32 cellular contexts compared by ENCODE assay signal in the genomic region with DNA sequence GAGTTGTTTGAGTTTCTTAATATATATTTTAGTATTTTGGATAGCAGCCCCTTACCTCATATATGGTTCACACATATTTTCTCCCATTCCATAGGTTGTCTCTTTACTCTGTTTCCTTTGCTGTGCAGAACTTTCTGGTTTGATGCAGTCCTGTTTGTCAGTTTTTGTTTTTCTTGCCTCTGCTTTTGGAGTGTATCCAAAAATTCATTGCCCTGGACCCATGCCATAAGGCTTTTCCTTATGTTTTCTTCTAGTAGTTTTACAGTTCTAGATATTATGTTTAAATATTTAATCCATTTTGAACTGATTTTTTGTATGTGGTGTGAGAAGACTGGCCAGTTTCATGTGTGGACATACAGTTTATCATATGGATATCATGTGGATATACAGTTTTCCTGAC.
"Had no signal": no experiment of that assay in that cellular context is flagged by ENCODE, and none has a peak within 500 bp of the region (broad histone marks: within the 10 kb centered on the region; RNA-seq: fewer than 3 reads in every experiment).

No MANE protein-coding gene starts in this region.

- H3K4me3 ChIP-seq: MG63, SK-N-MC had no signal

- DNase-seq: activated B cell treated with CpG ODN at 0.5 μM for 24 hours; activated CD4-positive, alpha-beta memory T cell treated with anti-CD3 and anti-CD28 coated beads, Interleukin-2, amount 10 ng/mL, durations not matched to agents 7 days and 5 days; activated CD4-positive, alpha-beta T cell treated with anti-CD3 and anti-CD28 coated beads for 36 hours; activated CD4-positive, alpha-beta T cell treated with anti-CD3 and anti-CD28 coated beads, Interleukin-2, amount 50 U/mL, for 1 hour; activated gamma-delta T cell; activated naive CD4-positive, alpha-beta T cell treated with anti-CD3 and anti-CD28 coated beads for 36 hours; activated T-cell treated with anti-CD3 and anti-CD28 coated beads for 4 hours; activated T-cell treated with anti-CD3 and anti-CD28 coated beads, Interleukin-2, amount 50 U/mL, for 48 hours; amygdala; KBM-7; MG63; MV-4-11; NCI-H1092 treated with DMSO at 0.1 percent for 48 hours; NCI-H1417 treated with DMSO at 0.1 percent for 48 hours; NCI-H1694; NCI-H2029; NCI-H2107; NCI-H345; NCI-H510A treated with DMSO at 0.1 percent for 48 hours; NCI-H69; NK-92 treated with Interleukin-12 subunit alpha and Interleukin-12 subunit beta, amount 100 ng/mL, for 24 hours; OCI-M1; RPMI8226; T-cell; T-helper 2 cell; T1000 had no signal

- H3K27me3 ChIP-seq: MG63 had no signal

- H3K27ac ChIP-seq: SK-N-MC had no signal

- ATAC-seq: activated CD4-positive, alpha-beta T cell treated with anti-CD3 and anti-CD28 coated beads for 36 hours; activated T-helper 17 cell treated with anti-CD3 and anti-CD28 coated beads, Interleukin-2, amount 50 U/mL, for 72 hours; Panc1; Right ventricle myocardium inferior; T-cell had no signal

- FAIRE-seq: astrocyte, TTC549 had no signal
